1 cellular context compared by ENCODE assay signal in genomic region chr1:244843148-244843978, GRCh38.
TF ChIP-seq lines count a peak whose summit lies in the region.

No MANE protein-coding gene starts in this region.

TF ChIP-seq in K562, 482 proteins besides CTCF, POLR2A, EP300 and RAD21:
- no peak for TF ChIP-seq HINFP (tag; conservative IDR thresholded peaks at IDR 0.05; ENCODE audit: low read depth)
- no peak for TF ChIP-seq CCNT2 (IDR thresholded peaks at IDR 0.05; ENCODE audit: borderline replicate concordance, extremely low read depth, insufficient read length, low read depth, low read length)
- TF ChIP-seq RBM22 (IDR thresholded peaks at IDR 0.05; ENCODE audit: low read depth, low read length, poor library complexity, severe bottlenecking) = peak; percentile 36
- TF ChIP-seq CEBPG (CRISPR knock-in tag; IDR thresholded peaks at IDR 0.05) = no peak
- peak in 1 of 2 experiments; percentile 51; a peak in 1 of 4 replicates for TF ChIP-seq CEBPG (tag; conservative IDR thresholded peaks at IDR 0.05 in 1 of 2, IDR thresholded peaks at IDR 0.05 in 1 of 2)
- TF ChIP-seq FOXO4 (CRISPR knock-in tag; IDR thresholded peaks at IDR 0.05) = no peak
- TF ChIP-seq RBFOX2 (IDR thresholded peaks at IDR 0.05; ENCODE audit: low read depth, low read length) = peak; percentile 47
- TF ChIP-seq CXXC5 (CRISPR knock-in tag; IDR thresholded peaks at IDR 0.05) = 0 out of 2 replicates have a peak, but pooled peaks have one; percentile 18
- peak; percentile 55; the same call in 1 of the 2 replicates for TF ChIP-seq POLR2G (IDR thresholded peaks at IDR 0.05; ENCODE audit: low read depth, low read length)
- peak; percentile 18; the same call in 1 of the 2 replicates for TF ChIP-seq POLR2H (tag; IDR thresholded peaks at IDR 0.05; ENCODE audit: low read depth)
- TF ChIP-seq ATF3 (IDR thresholded peaks at IDR 0.05) = 0 out of 2 replicates have a peak, but pooled peaks have one; percentile 42
- no peak for TF ChIP-seq ATF3 (CRISPR knock-in tag; conservative IDR thresholded peaks at IDR 0.05)
- peak; percentile 36; the same call in 1 of the 2 replicates for TF ChIP-seq POLR2AphosphoS5 (IDR thresholded peaks at IDR 0.05; ENCODE audit: control insufficient read depth, insufficient read depth, low read depth, low read length)
